In genomic region chr6:99330159-99330558, GRCh38 we compare ENCODE assay signal across 8 cellular contexts.
DNase-seq lines count a peak whose midpoint lies in the region; ATAC-seq and TF ChIP-seq lines count a peak whose summit lies in the region.

No MANE protein-coding gene starts in this region.

- peak; percentile 59 for ATAC-seq in GM19455 (IDR thresholded peaks at IDR 0.05; ENCODE audit: unreplicated experiment)
- peak; percentile 67 for ATAC-seq in HG03457 (IDR thresholded peaks at IDR 0.05; ENCODE audit: unreplicated experiment)

- no peak overlapping the region for H3K4me3 ChIP-seq in DOHH2 (ENCODE audit: low read length)
- H3K4me3 ChIP-seq in retinal pigment epithelial cell (ENCODE audit: low read length): no peak overlapping the region

- H3K9me2 ChIP-seq in DOHH2 (replicated peaks; ENCODE audit: control insufficient read depth, low read length): no peaks in the 10 kb centered on the region

- no peaks in the 10 kb centered on the region for H4K20me1 ChIP-seq in DOHH2 (ENCODE audit: control insufficient read depth, insufficient read depth, low read depth, low read length)

- DNase-seq in OCI-M1 (lab: John Stamatoyannopoulos, UW) (peak; percentile 91), activated T-helper 1 cell treated with Interleukin-2 at 50 U/mL for 16 hours (ENCODE audit: low read depth) (peak; percentile 16), globus pallidus (ENCODE audit: low spot score) (peak; percentile 62), retinal pigment epithelial cell (ENCODE audit: low read depth) (no peak), ecto neural progenitor cell (ENCODE audit: low spot score) (no peak)

- no peaks in the 10 kb centered on the region for H3K36me3 ChIP-seq in DOHH2 (ENCODE audit: control insufficient read depth, low read length)

- H3K27ac ChIP-seq in DOHH2 (ENCODE audit: low read depth, low read length): no peak overlapping the region

- H3K4me2 ChIP-seq in DOHH2 (ENCODE audit: low read length): peak overlapping the region; percentile 25; the same call in 1 of the 2 replicates

- H3K27me3 ChIP-seq in DOHH2 (ENCODE audit: control insufficient read depth, low read length): peaks cover 22% of the 10 kb centered on the region

- no peaks in the 10 kb centered on the region for H3K9me3 ChIP-seq in DOHH2 (ENCODE audit: control insufficient read depth, insufficient read depth, low read length)

- no peaks in the 10 kb centered on the region for H3F3A ChIP-seq in DOHH2 (ENCODE audit: control insufficient read depth, insufficient read depth)

- TF ChIP-seq CTCF in DOHH2 (IDR thresholded peaks at IDR 0.05; ENCODE audit: low read depth, low read length, poor library complexity, severe bottlenecking) (peak; percentile 82), retinal pigment epithelial cell (conservative IDR thresholded peaks at IDR 0.05; ENCODE audit: low read depth, low read length) (peak; percentile 88)

- peaks cover 4% of the 10 kb centered on the region for H3K4me1 ChIP-seq in DOHH2 (ENCODE audit: control insufficient read depth, low read length)

- no peaks in the 10 kb centered on the region for H3K79me2 ChIP-seq in DOHH2 (ENCODE audit: control insufficient read depth, low read length)

Comparison
In these comparisons a context has a peak if more than half of its experiments do, and no peak if none do; other contexts are left out.
1. DNase-seq: peak in OCI-M1 (single experiment), activated T-helper 1 cell treated with Interleukin-2 at 50 U/mL for 16 hours (single experiment) and globus pallidus (single experiment); none in retinal pigment epithelial cell (single experiment) and ecto neural progenitor cell (single experiment).